20 cellular contexts compared by ENCODE assay signal in the genomic region with DNA sequence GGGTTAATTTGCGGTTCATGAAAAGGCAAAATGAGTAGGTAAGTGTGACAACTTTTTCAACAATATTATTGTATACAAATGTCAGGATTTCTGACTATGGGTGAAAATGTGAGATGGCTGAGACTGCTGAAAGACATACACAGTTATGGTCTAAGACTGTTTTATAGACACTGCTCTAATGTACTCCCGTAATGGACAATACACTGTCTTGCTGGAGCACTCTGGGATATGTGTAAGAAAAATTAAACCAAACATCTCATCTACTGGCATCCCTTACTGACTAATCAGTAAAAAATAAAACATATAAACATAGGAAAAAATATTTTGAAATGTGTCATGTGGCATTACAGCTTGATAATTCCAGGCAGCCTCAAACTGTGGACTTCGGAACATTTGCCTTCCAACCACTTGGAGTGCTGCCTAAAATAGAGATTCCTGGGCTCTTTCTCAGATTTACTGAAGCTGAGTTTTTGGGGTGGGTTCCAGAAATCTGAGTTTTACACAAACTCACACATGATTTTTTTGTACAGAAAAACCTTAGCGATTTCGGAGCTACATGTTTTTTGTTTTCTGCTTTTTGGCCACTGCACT.
DNase-seq lines count a peak whose midpoint lies in the region; ATAC-seq, FAIRE-seq and TF ChIP-seq lines count a peak whose summit lies in the region.
"Had no signal": no experiment of that assay in that cellular context is flagged by ENCODE, and none has a peak within 500 bp of the region (broad histone marks: within the 10 kb centered on the region; RNA-seq: fewer than 3 reads in every experiment).

No MANE protein-coding gene starts in this region.

- H3K4me3 Mint-ChIP-seq in activated CD8-positive, alpha-beta memory T cell treated with anti-CD3 and anti-CD28 coated beads, Interleukin-2, amount 10 ng/mL, durations not matched to agents 7 days and 5 days, result no peak overlapping the region
- H3K4me3 Mint-ChIP-seq in natural killer cell treated with Interleukin-12 subunit alpha and Interleukin-12 subunit beta and Interleukin-15 and Interleukin-18, amount 100 ng/mL, for 72 hours, result no peak overlapping the region
- H3K4me3 Mint-ChIP-seq: effector memory CD8-positive, alpha-beta T cell; naive B cell had no signal

- no peak for TF ChIP-seq RAD21 in HepG2 (CRISPR knock-in tag; IDR thresholded peaks at IDR 0.05)

- no peak overlapping the region for H3K9ac ChIP-seq in HepG2 (ENCODE audit: insufficient read depth, low read depth, low read length)

- H4K20me1 ChIP-seq in HepG2 (ENCODE audit: insufficient read depth, low read length), result no peaks in the 10 kb centered on the region

- no peak overlapping the region for H3K4me2 ChIP-seq in HepG2 (ENCODE audit: low read depth, low read length)

- H3K4me3 ChIP-seq in AG04449 (ENCODE audit: low read depth, low read length) (no peak overlapping the region), HFF-Myc (replicated peaks; ENCODE audit: low read depth, low read length) (no peak overlapping the region), HepG2 (replicated peaks in 1 of 3; ENCODE audit: insufficient read depth in 1 of 3, low read depth in 2 of 3, low read length in 3 of 3) (no peak overlapping the region)
- H3K4me3 ChIP-seq: heart right ventricle, Peyer's patch, thyroid gland had no signal

- in situ Hi-C loops in HepG2 (cut with HindIII; ENCODE audit: extremely low pct_ligation_motif_present, low pct_unique_long_range_greater_than_20kb), result no loop called here

- no TSS peak for BruUV-seq in HepG2 (replicated peaks; lab: Mats Ljungman, UMichigan)

- POLR2A ChIA-PET in AG04449 (lab: Yijun Ruan, JAX) (interaction anchor here (0.8 kb wide), 1 partner anchor 157 kb away, joined by 3 read pairs; no protein-coding TSS in a partner anchor), HepG2 (lab: Yijun Ruan, JAX) (no interaction called here)

- no peak overlapping the region for H2AFZ ChIP-seq in HepG2 (ENCODE audit: low read length)

- CTCF ChIA-PET in AG04449 (lab: Yijun Ruan, JAX), result interaction anchor here (0.6 to 3.6 kb wide), 8 partner anchors 9 to 743 kb away, joined by 4 to 18 read pairs (median 4); no protein-coding TSS in a partner anchor
- CTCF ChIA-PET in HepG2 (lab: Yijun Ruan, JAX; ENCODE audit: low intra/inter-chr PET ratio, low total read pairs), result no interaction called here
- CTCF ChIA-PET in activated CD8-positive, alpha-beta memory T cell treated with anti-CD3 and anti-CD28 coated beads, Interleukin-2, amount 10 ng/mL, durations not matched to agents 7 days and 5 days (lab: Charles Lee), result interaction anchor here (0.7 kb wide), 1 partner anchor 403 kb away, joined by 3 read pairs; no protein-coding TSS in a partner anchor

- TF ChIP-seq CTCF in AG04449 (IDR thresholded peaks at IDR 0.05; ENCODE audit: insufficient read depth, low read length, missing control alignments), result no peak
- no peak for TF ChIP-seq CTCF in HFF-Myc (IDR thresholded peaks at IDR 0.05; ENCODE audit: low read depth, low read length, missing control alignments)
- TF ChIP-seq CTCF in HepG2 (CRISPR knock-in tag; IDR thresholded peaks at IDR 0.05), result no peak

- H3K27ac ChIP-seq in HepG2 (ENCODE audit: extremely low read length, insufficient read depth, low read length), result no peak overlapping the region
- H3K27ac ChIP-seq: heart right ventricle, Peyer's patch, thyroid gland had no signal

- H3K4me1 ChIP-seq in HepG2 (ENCODE audit: insufficient read depth, low read length), result peaks cover 17% of the 10 kb centered on the region; the same call in 1 of the 2 replicates
- H3K4me1 ChIP-seq: Peyer's patch, thyroid gland had no signal

- no peaks in the 10 kb centered on the region for H3K9me3 ChIP-seq in HepG2 (ENCODE audit: low read length)
- H3K9me3 ChIP-seq: heart right ventricle, Peyer's patch, thyroid gland had no signal

- FAIRE-seq in HepG2 (lab: Jason Lieb, UNC), result peak; percentile 21
- FAIRE-seq: bronchial epithelial cell had no signal

- H3K79me2 ChIP-seq in HepG2 (ENCODE audit: insufficient read depth, low read length), result no peaks in the 10 kb centered on the region

- peaks cover 6% of the 10 kb centered on the region for H3K36me3 Mint-ChIP-seq in activated CD8-positive, alpha-beta memory T cell treated with anti-CD3 and anti-CD28 coated beads, Interleukin-2, amount 10 ng/mL, durations not matched to agents 7 days and 5 days
- H3K36me3 Mint-ChIP-seq in natural killer cell treated with Interleukin-12 subunit alpha and Interleukin-12 subunit beta and Interleukin-15 and Interleukin-18, amount 100 ng/mL, for 72 hours, result no peaks in the 10 kb centered on the region

- no peaks in the 10 kb centered on the region for H3K9me3 Mint-ChIP-seq in activated CD8-positive, alpha-beta memory T cell treated with anti-CD3 and anti-CD28 coated beads, Interleukin-2, amount 10 ng/mL, durations not matched to agents 7 days and 5 days (ENCODE audit: low read depth)
- H3K9me3 Mint-ChIP-seq in natural killer cell treated with Interleukin-12 subunit alpha and Interleukin-12 subunit beta and Interleukin-15 and Interleukin-18, amount 100 ng/mL, for 72 hours, result no peaks in the 10 kb centered on the region
- H3K9me3 Mint-ChIP-seq: effector memory CD8-positive, alpha-beta T cell; naive B cell had no signal

- no peak for TF ChIP-seq EP300 in HepG2 (IDR thresholded peaks at IDR 0.05; ENCODE audit: low read depth in 2 of 2, low read length in 2 of 2)
- TF ChIP-seq EP300 in HepG2 (CRISPR knock-in tag; IDR thresholded peaks at IDR 0.05; ENCODE audit: borderline replicate concordance), result no peak

- DNase-seq in AG04449 (ENCODE audit: low read depth, low spot score) (peak; percentile 71), HFF-Myc (ENCODE audit: extremely low read depth, low read depth) (peak; percentile 9), dedifferentiated amniotic fluid mesenchymal stem cell (ENCODE audit: extremely low spot score) (peak; percentile 83), HepG2 (ENCODE audit: low spot score) (no peak), NCI-H748 treated with DMSO at 0.1 percent for 48 hours (lab: John Stamatoyannopoulos, UW) (no peak), LoVo (ENCODE audit: low spot score) (no peak)
- no peak for DNase-seq in activated CD8-positive, alpha-beta memory T cell treated with anti-CD3 and anti-CD28 coated beads, Interleukin-2, amount 10 ng/mL, durations not matched to agents 7 days and 5 days
- DNase-seq in natural killer cell treated with Interleukin-12 subunit alpha and Interleukin-12 subunit beta and Interleukin-15 and Interleukin-18, amount 100 ng/mL, for 72 hours (ENCODE audit: low spot score), result no peak
- DNase-seq: activated CD4-positive, CD25-positive, alpha-beta regulatory T cell; activated gamma-delta T cell treated with Interleukin-2 at 50 U/mL for 16 hours; effector memory CD8-positive, alpha-beta T cell; heart right ventricle; naive B cell; NCI-H187 treated with DMSO at 0.1 percent for 48 hours; NCI-H526; Peyer's patch; stimulated activated CD4-positive, alpha-beta T cell treated with anti-CD3 and anti-CD28 coated beads, Interleukin-1b, Interleukin-23, amount 100 ng/mL, for 48 hours; T-helper 1 cell; thyroid gland had no signal

- no peak for TF ChIP-seq POLR2A in HepG2 (IDR thresholded peaks at IDR 0.05; ENCODE audit: insufficient read depth in 1 of 2, low read depth in 2 of 2, low read length in 2 of 2)

- no peak overlapping the region for H3K27ac Mint-ChIP-seq in activated CD8-positive, alpha-beta memory T cell treated with anti-CD3 and anti-CD28 coated beads, Interleukin-2, amount 10 ng/mL, durations not matched to agents 7 days and 5 days
- H3K27ac Mint-ChIP-seq in natural killer cell treated with Interleukin-12 subunit alpha and Interleukin-12 subunit beta and Interleukin-15 and Interleukin-18, amount 100 ng/mL, for 72 hours, result no peak overlapping the region
- H3K27ac Mint-ChIP-seq: effector memory CD8-positive, alpha-beta T cell had no signal

- H3K36me3 ChIP-seq in HepG2 (replicated peaks in 1 of 2; ENCODE audit: control insufficient read depth in 1 of 2, insufficient read depth in 2 of 2, low read length in 2 of 2), result no peaks in the 10 kb centered on the region
- H3K36me3 ChIP-seq: Peyer's patch, thyroid gland had no signal

- H3K4me1 Mint-ChIP-seq in activated CD8-positive, alpha-beta memory T cell treated with anti-CD3 and anti-CD28 coated beads, Interleukin-2, amount 10 ng/mL, durations not matched to agents 7 days and 5 days, result no peaks in the 10 kb centered on the region
- no peaks in the 10 kb centered on the region for H3K4me1 Mint-ChIP-seq in natural killer cell treated with Interleukin-12 subunit alpha and Interleukin-12 subunit beta and Interleukin-15 and Interleukin-18, amount 100 ng/mL, for 72 hours (ENCODE audit: low read depth in 2 of 2)

- 97% methylated on average over 5 of the region's 5 CpGs for WGBS in HepG2 (ENCODE audit: low lambda C conversion rate)

- no peak for ATAC-seq in HepG2
- no peak for ATAC-seq in activated CD8-positive, alpha-beta memory T cell treated with anti-CD3 and anti-CD28 coated beads, Interleukin-2, amount 10 ng/mL, durations not matched to agents 7 days and 5 days
- ATAC-seq in natural killer cell treated with Interleukin-12 subunit alpha and Interleukin-12 subunit beta and Interleukin-15 and Interleukin-18, amount 100 ng/mL, for 72 hours, result no peak
- ATAC-seq: effector memory CD8-positive, alpha-beta T cell had no signal

- no peaks in the 10 kb centered on the region for H3K27me3 Mint-ChIP-seq in activated CD8-positive, alpha-beta memory T cell treated with anti-CD3 and anti-CD28 coated beads, Interleukin-2, amount 10 ng/mL, durations not matched to agents 7 days and 5 days
- no peaks in the 10 kb centered on the region for H3K27me3 Mint-ChIP-seq in natural killer cell treated with Interleukin-12 subunit alpha and Interleukin-12 subunit beta and Interleukin-15 and Interleukin-18, amount 100 ng/mL, for 72 hours
- H3K27me3 Mint-ChIP-seq: effector memory CD8-positive, alpha-beta T cell; naive B cell had no signal

- intact Hi-C loops in HepG2 (cut with micrococcal nuclease; ENCODE audit: unreplicated experiment), result loop anchor here (10.0 kb wide), 1 partner anchor 235 kb away; a partner anchor contains a TSS

- no peaks in the 10 kb centered on the region for H3K27me3 ChIP-seq in HepG2 (ENCODE audit: control insufficient read depth in 1 of 2, insufficient read depth in 2 of 2, low read length in 2 of 2)
- H3K27me3 ChIP-seq: heart right ventricle, Peyer's patch, thyroid gland had no signal

TF ChIP-seq in HepG2, 621 proteins besides CTCF, POLR2A, EP300 and RAD21 (continues in another document):
- no peak for TF ChIP-seq RAD51 (IDR thresholded peaks at IDR 0.05; ENCODE audit: borderline replicate concordance)
- no peak for TF ChIP-seq STAT5B (CRISPR knock-in tag; IDR thresholded peaks at IDR 0.05)
- no peak for TF ChIP-seq ZFX (CRISPR knock-in tag; IDR thresholded peaks at IDR 0.05; ENCODE audit: low read depth)
- no peak for TF ChIP-seq ZNF629 (CRISPR knock-in tag; conservative IDR thresholded peaks at IDR 0.05)
- no peak for TF ChIP-seq NFE2L2 (IDR thresholded peaks at IDR 0.05; ENCODE audit: low read length)

Comparison
In these comparisons a context has a peak if more than half of its experiments do, and no peak if none do; other contexts are left out.
1. DNase-seq: peak in AG04449 (single experiment), HFF-Myc (single experiment) and dedifferentiated amniotic fluid mesenchymal stem cell (single experiment); none in HepG2 (single experiment), activated CD8-positive, alpha-beta memory T cell treated with anti-CD3 and anti-CD28 coated beads, Interleukin-2, amount 10 ng/mL, durations not matched to agents 7 days and 5 days (single experiment), NCI-H748 treated with DMSO at 0.1 percent for 48 hours (single experiment), LoVo (single experiment) and natural killer cell treated with Interleukin-12 subunit alpha and Interleukin-12 subunit beta and Interleukin-15 and Interleukin-18, amount 100 ng/mL, for 72 hours (single experiment).